ENCODE assay signal across 1 cellular context in genomic region chr6:2765896-2766766, GRCh38.
TF ChIP-seq lines count a peak whose summit lies in the region.

No MANE protein-coding gene starts in this region.

TF ChIP-seq in K562, 482 proteins besides CTCF, POLR2A, EP300 and RAD21 (continued from another document and continues in another):
- TF ChIP-seq CHD7 (IDR thresholded peaks at IDR 0.05; ENCODE audit: low read depth, low read length) (no peak), CBX5 (IDR thresholded peaks at IDR 0.05; ENCODE audit: borderline replicate concordance, low read depth) (no peak), CTCFL (IDR thresholded peaks at IDR 0.05; ENCODE audit: borderline replicate concordance, insufficient read depth, low read depth, low read length, poor library complexity, severe bottlenecking) (no peak), ETS1 (conservative IDR thresholded peaks at IDR 0.05; ENCODE audit: control insufficient read depth, low read depth, low read length) (peak; percentile 30; the same call in 1 of the 2 replicates), SMARCA4 (IDR thresholded peaks at IDR 0.05) (peak; percentile 28; the same call in 1 of the 2 replicates), SMAD4 (CRISPR knock-in tag; conservative IDR thresholded peaks at IDR 0.05) (0 out of 2 replicates have a peak, but pooled peaks have one; percentile 3), ZNF644 (tag; IDR thresholded peaks at IDR 0.05; ENCODE audit: low read depth) (no peak), RBM22 (IDR thresholded peaks at IDR 0.05; ENCODE audit: low read depth, low read length, poor library complexity, severe bottlenecking) (no peak), ZNF217 (CRISPR knock-in tag; IDR thresholded peaks at IDR 0.05) (no peak), HDGF (IDR thresholded peaks at IDR 0.05) (no peak), ZFX (CRISPR knock-in tag; IDR thresholded peaks at IDR 0.05) (peak; percentile 61), CREB3L1 (IDR thresholded peaks at IDR 0.05; ENCODE audit: borderline replicate concordance, low read depth) (no peak), TBL1XR1 (IDR thresholded peaks at IDR 0.05; ENCODE audit: low read length in 2 of 2) (no peak), TGIF2 (CRISPR knock-in tag; IDR thresholded peaks at IDR 0.05) (no peak), TCF3 (CRISPR knock-in tag; IDR thresholded peaks at IDR 0.05) (peak; percentile 41; the same call in 1 of the 2 replicates), NUFIP1 (IDR thresholded peaks at IDR 0.05; ENCODE audit: partially characterized antibody) (no peak), STAT6 (CRISPR knock-in tag; IDR thresholded peaks at IDR 0.05) (no peak), KLF16 (IDR thresholded peaks at IDR 0.05) (0 out of 2 replicates have a peak, but pooled peaks have one; percentile 8), CBFA2T3 (IDR thresholded peaks at IDR 0.05) (peak; percentile 63), PREB (CRISPR knock-in tag; IDR thresholded peaks at IDR 0.05) (no peak), ZNF316 (IDR thresholded peaks at IDR 0.05) (no peak), SRSF9 (IDR thresholded peaks at IDR 0.05; ENCODE audit: borderline replicate concordance, low read depth, low read length) (no peak), ZNF274 (IDR thresholded peaks at IDR 0.05; ENCODE audit: borderline replicate concordance, low read depth, low read length) (no peak), SOX6 (IDR thresholded peaks at IDR 0.05) (no peak), E2F8 (IDR thresholded peaks at IDR 0.05; ENCODE audit: low read depth, partially characterized antibody) (no peak), ZC3H4 (CRISPR knock-in tag; IDR thresholded peaks at IDR 0.05; ENCODE audit: borderline replicate concordance) (no peak), GMEB1 (CRISPR knock-in tag; IDR thresholded peaks at IDR 0.05) (peak; percentile 24; the same call in 1 of the 2 replicates), ZNF384 (IDR thresholded peaks at IDR 0.05; ENCODE audit: low read depth, low read length) (no peak), TARDBP (IDR thresholded peaks at IDR 0.05) (no peak)
